Comparison of ENCODE assay signal across 8 cellular contexts in the genomic region with DNA sequence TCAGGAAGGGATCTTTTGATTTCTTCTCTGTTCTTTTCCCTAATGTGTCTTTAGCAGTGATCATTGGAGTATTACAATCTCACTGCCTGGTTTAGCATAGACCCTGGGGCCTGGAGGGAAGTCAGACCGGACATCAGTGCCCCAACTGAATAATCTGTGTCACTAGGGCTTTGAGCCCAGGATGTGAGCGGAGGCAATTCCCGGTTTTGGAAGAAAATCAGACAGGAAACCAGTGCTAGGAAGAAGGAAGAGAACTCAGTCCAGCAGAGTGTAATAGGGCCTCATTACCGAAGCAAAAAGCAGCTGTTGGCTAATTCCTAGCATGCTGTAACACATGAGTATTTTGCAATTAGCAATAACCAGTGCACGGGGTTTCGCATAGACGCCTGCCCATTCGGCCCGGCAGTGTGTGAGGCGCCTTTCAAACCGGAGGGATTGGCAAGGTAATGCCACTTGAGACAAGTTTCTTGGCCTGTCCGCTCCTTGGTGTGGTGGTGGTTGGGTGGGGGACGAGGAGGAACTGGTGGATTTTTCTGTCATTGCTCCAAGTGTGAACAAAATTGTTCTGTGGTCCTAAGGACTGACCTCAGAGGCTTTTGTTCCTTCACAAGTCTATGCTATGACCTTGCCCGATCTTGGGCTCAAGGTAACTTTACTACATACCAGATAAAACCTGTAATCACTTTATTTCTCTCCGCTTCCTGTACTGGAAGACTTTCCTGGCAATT. TPM values are rescaled to one million over a fixed set of nuclear protein-coding genes. Genes with fewer than 3 reads are reported as not detected.
DNase-seq lines count a peak whose midpoint lies in the region; ATAC-seq, FAIRE-seq and TF ChIP-seq lines count a peak whose summit lies in the region.

No MANE protein-coding gene starts in this region.

- peaks cover 7% of the 10 kb centered on the region for H3K79me2 ChIP-seq in neural cell (replicated peaks; ENCODE audit: insufficient read depth, low read length)

- TF ChIP-seq POLR2A in GM12891 (IDR thresholded peaks at IDR 0.05; ENCODE audit: low read depth, low read length): no peak

- ATAC-seq in HG03025 (IDR thresholded peaks at IDR 0.05; ENCODE audit: low FRiP score, unreplicated experiment) (no peak), HG02870 (IDR thresholded peaks at IDR 0.05; ENCODE audit: unreplicated experiment) (no peak)

- peak; percentile 81 for DNase-seq in CD1c-positive myeloid dendritic cell (ENCODE audit: extremely low spot score)
- DNase-seq in NCI-H524 treated with DMSO at 0.1 percent for 48 hours (lab: John Stamatoyannopoulos, UW): peak; percentile 28
- no peak for DNase-seq in endodermal cell
- no peak for DNase-seq in NCI-H82 treated with DMSO at 0.1 percent for 48 hours (lab: John Stamatoyannopoulos, UW; ENCODE audit: unreplicated experiment)
- DNase-seq in GM12891 (ENCODE audit: insufficient read length, low spot score): no peak

- H3K36me3 ChIP-seq in endodermal cell (ENCODE audit: control insufficient read depth, insufficient read depth, low read length): no peaks in the 10 kb centered on the region
- H3K36me3 ChIP-seq in neural cell (ENCODE audit: insufficient read depth, low read length): no peaks in the 10 kb centered on the region

- no peaks in the 10 kb centered on the region for H3K9me2 ChIP-seq in neural cell (ENCODE audit: insufficient read depth, low read length)

- H3K27ac Mint-ChIP-seq in endodermal cell: no peak overlapping the region

- H3K9ac ChIP-seq in endodermal cell (ENCODE audit: extremely low read depth, low read length, poor library complexity, severe bottlenecking) (no peak overlapping the region), neural cell (ENCODE audit: low read length) (peak overlapping the region; percentile 5)

- H3F3A ChIP-seq in neural cell (ENCODE audit: insufficient read depth, low read length, poor library complexity, severe bottlenecking): no peaks in the 10 kb centered on the region

- H3K27me3 ChIP-seq in endodermal cell (ENCODE audit: control insufficient read depth, insufficient read depth, low read length, poor library complexity, severe bottlenecking) (peaks cover 24% of the 10 kb centered on the region), neural cell (ENCODE audit: insufficient read depth, low read depth, low read length) (peaks cover 14% of the 10 kb centered on the region)

- no peak overlapping the region for H2AFZ ChIP-seq in neural cell (ENCODE audit: low read depth, low read length)

- TF ChIP-seq CTCF in endodermal cell (conservative IDR thresholded peaks at IDR 0.05) (no peak), neural cell (IDR thresholded peaks at IDR 0.05; ENCODE audit: poor library complexity, severe bottlenecking) (no peak)

- no peak for FAIRE-seq in GM12891 (lab: Jason Lieb, UNC)

- H4K20me1 ChIP-seq in neural cell (ENCODE audit: insufficient read depth): no peaks in the 10 kb centered on the region

- no peaks in the 10 kb centered on the region for H3K36me3 Mint-ChIP-seq in endodermal cell (ENCODE audit: low read depth)

- H3K27me3 Mint-ChIP-seq in endodermal cell (ENCODE audit: insufficient read depth): peaks cover 5% of the 10 kb centered on the region

- H3K4me3 Mint-ChIP-seq in endodermal cell: no peak overlapping the region

- no peak overlapping the region for H3K27ac ChIP-seq in endodermal cell (ENCODE audit: low read depth, low read length)
- no peak overlapping the region for H3K27ac ChIP-seq in neural cell (ENCODE audit: low read length)

- H3K4me3 ChIP-seq in endodermal cell (ENCODE audit: low read length): peak overlapping the region; percentile 84
- peak overlapping the region; percentile 85 for H3K4me3 ChIP-seq in neural cell (ENCODE audit: low read length)

- peaks cover 12% of the 10 kb centered on the region for H3K4me1 Mint-ChIP-seq in endodermal cell

- no peaks in the 10 kb centered on the region for H3K9me3 Mint-ChIP-seq in endodermal cell

- H3K4me1 ChIP-seq in endodermal cell (ENCODE audit: control insufficient read depth, insufficient read depth, low read length): peaks cover 5% of the 10 kb centered on the region

- WGBS in endodermal cell (ENCODE audit: insufficient coverage in 1 of 2, insufficient read length in 1 of 2), 2 experiments: 78 to 85% methylated on average over 11 to 15 of the region's 15 CpGs

- TF ChIP-seq EP300 in neural cell (conservative IDR thresholded peaks at IDR 0.05; ENCODE audit: poor library complexity, severe bottlenecking): no peak

- H3K4me2 ChIP-seq in neural cell (ENCODE audit: low read length): no peak overlapping the region

- H3K9me3 ChIP-seq in endodermal cell (ENCODE audit: control insufficient read depth, low read length) (no peaks in the 10 kb centered on the region), neural cell (ENCODE audit: low read length) (no peaks in the 10 kb centered on the region)

- TF ChIP-seq RAD21 in neural cell (conservative IDR thresholded peaks at IDR 0.05): no peak

TF ChIP-seq in neural cell, 6 proteins besides CTCF, POLR2A, EP300 and RAD21:
- no peak for TF ChIP-seq EZH2 (IDR thresholded peaks at IDR 0.05; ENCODE audit: borderline replicate concordance, insufficient read depth, low read length, poor library complexity, severe bottlenecking)
- no peak for TF ChIP-seq MXI1 (conservative IDR thresholded peaks at IDR 0.05; ENCODE audit: poor library complexity, severe bottlenecking)

TF ChIP-seq in GM12891, 5 proteins besides CTCF, POLR2A, EP300 and RAD21:
- TF ChIP-seq POLR2AphosphoS5 (IDR thresholded peaks at IDR 0.05; ENCODE audit: low read depth, low read length) (no peak), PAX5 (IDR thresholded peaks at IDR 0.05; ENCODE audit: insufficient read depth, low read length, severe bottlenecking) (no peak), POU2F2 (IDR thresholded peaks at IDR 0.05; ENCODE audit: low read depth, low read length) (no peak), SPI1 (IDR thresholded peaks at IDR 0.05; ENCODE audit: low read depth, low read length) (no peak), TAF1 (IDR thresholded peaks at IDR 0.05; ENCODE audit: low read depth, low read length) (no peak)

RNA-seq across cellular contexts. Expression of gene FOSL2, which starts 2.8 kb away (rescaled TPM):
- total RNA-seq in endodermal cell: 1 to 10 TPM; 1.4 to 3.8 TPM
- 2.7 TPM for polyA plus RNA-seq in endodermal cell (2013, experiment 1 of 2)
- polyA plus RNA-seq in endodermal cell (2013, experiment 2 of 2): 2.6 TPM
- 2.0 and 2.8 TPM in 2 replicates for polyA plus RNA-seq in neural cell
- 6.1 and 7.1 TPM in 2 replicates for polyA minus RNA-seq in neural cell
- polyA plus RNA-seq in GM12891 (2012; ENCODE audit: low read depth, missing spikeins): 1.1 TPM

Comparison
In these comparisons a context has a peak if more than half of its experiments do, and no peak if none do; other contexts are left out.
1. DNase-seq: peak in CD1c-positive myeloid dendritic cell (single experiment) and NCI-H524 treated with DMSO at 0.1 percent for 48 hours (single experiment); none in endodermal cell (single experiment), NCI-H82 treated with DMSO at 0.1 percent for 48 hours (single experiment) and GM12891 (single experiment).